ENCODE assay signal across 29 cellular contexts in the genomic region with DNA sequence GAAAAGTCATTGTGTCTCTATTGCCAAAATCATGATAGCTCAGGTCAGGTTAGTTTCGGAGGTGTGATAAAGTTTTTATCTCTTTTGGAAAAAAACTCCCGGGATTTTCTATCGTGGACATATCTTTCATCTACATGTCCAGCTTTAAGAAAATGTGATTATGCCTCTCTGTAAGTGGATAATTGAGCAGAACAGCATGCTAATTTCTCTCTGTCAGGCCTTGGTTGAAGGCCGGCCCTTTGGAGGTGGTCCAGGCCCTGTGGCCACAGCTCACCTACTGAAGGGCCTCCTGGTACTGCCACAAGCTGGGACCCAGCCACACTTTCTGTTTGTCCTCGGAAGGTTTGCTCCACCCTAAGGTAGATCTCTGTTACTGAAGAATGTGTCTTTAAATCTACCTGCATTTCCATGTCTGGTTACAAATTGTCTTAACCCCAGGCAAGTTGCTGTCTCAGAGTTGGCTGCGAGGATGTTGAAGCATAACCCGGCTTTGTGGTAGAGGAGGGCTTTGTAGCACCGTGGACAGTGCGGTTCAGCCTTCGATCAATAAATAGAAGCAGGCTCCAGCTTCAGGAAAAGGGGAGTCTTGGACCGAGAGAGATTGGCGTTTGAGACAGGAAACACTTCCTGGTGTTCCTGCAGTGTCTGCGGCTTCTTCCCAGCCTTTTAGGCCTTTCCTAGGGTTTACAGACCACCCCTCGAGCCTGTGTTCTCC. TPM values are rescaled to one million over a fixed set of nuclear protein-coding genes. Genes with fewer than 3 reads are reported as not detected.
DNase-seq lines count a peak whose midpoint lies in the region; ATAC-seq and TF ChIP-seq lines count a peak whose summit lies in the region.
"Had no signal": no experiment of that assay in that cellular context is flagged by ENCODE, and none has a peak within 500 bp of the region (broad histone marks: within the 10 kb centered on the region; RNA-seq: fewer than 3 reads in every experiment).

No MANE protein-coding gene starts in this region.

- no peak overlapping the region for H3K9ac ChIP-seq in Karpas-422 (ENCODE audit: low read length)
- H3K9ac ChIP-seq: BLaER1 treated with 17β-estradiol and CSF1 and Interleukin-3, amounts not matched to agents 10 nM and 100 nM; neural progenitor cell had no signal

- H4K20me1 ChIP-seq in Karpas-422 (ENCODE audit: insufficient read depth, low read depth, low read length) = no peaks in the 10 kb centered on the region
- H4K20me1 ChIP-seq: BLaER1 treated with 17β-estradiol and CSF1 and Interleukin-3, amounts not matched to agents 10 nM and 100 nM had no signal

- POLR2A ChIA-PET in RWPE1 (lab: Yijun Ruan, JAX; ENCODE audit: low non-redundant PET) = no interaction called here
- POLR2A ChIA-PET in activated CD4-positive, alpha-beta memory T cell treated with anti-CD3 and anti-CD28 coated beads for 36 hours (lab: Charles Lee) = no interaction called here

- no peak for TF ChIP-seq CTCF in RWPE1 (conservative IDR thresholded peaks at IDR 0.05; ENCODE audit: low read depth)
- no peak for TF ChIP-seq CTCF in left lung (IDR thresholded peaks at IDR 0.05)
- TF ChIP-seq CTCF in prostate gland (IDR thresholded peaks at IDR 0.05) = no peak

- H3K9me3 Mint-ChIP-seq in activated CD4-positive, alpha-beta memory T cell treated with anti-CD3 and anti-CD28 coated beads for 36 hours = no peaks in the 10 kb centered on the region
- H3K9me3 Mint-ChIP-seq: activated CD8-positive, alpha-beta T cell treated with anti-CD3 and anti-CD28 coated beads for 36 hours; activated naive CD4-positive, alpha-beta T cell treated with anti-CD3 and anti-CD28 coated beads for 36 hours; brain; neural progenitor cell had no signal

- no peak overlapping the region for H3K4me2 ChIP-seq in Karpas-422 (ENCODE audit: low read depth, low read length, poor library complexity, severe bottlenecking)
- H3K4me2 ChIP-seq: BLaER1 treated with 17β-estradiol and CSF1 and Interleukin-3, amounts not matched to agents 10 nM and 100 nM; neural progenitor cell had no signal

- H3K9me3 ChIP-seq in Karpas-422 (ENCODE audit: low read length) = no peaks in the 10 kb centered on the region
- no peaks in the 10 kb centered on the region for H3K9me3 ChIP-seq in left lung
- H3K9me3 ChIP-seq in prostate gland = no peaks in the 10 kb centered on the region
- H3K9me3 ChIP-seq: heart right ventricle, transverse colon had no signal

- H3K27ac Mint-ChIP-seq in activated CD4-positive, alpha-beta memory T cell treated with anti-CD3 and anti-CD28 coated beads for 36 hours = no peak overlapping the region
- H3K27ac Mint-ChIP-seq: activated CD8-positive, alpha-beta T cell treated with anti-CD3 and anti-CD28 coated beads for 36 hours; activated naive CD4-positive, alpha-beta T cell treated with anti-CD3 and anti-CD28 coated beads for 36 hours; neural progenitor cell had no signal

- no peaks in the 10 kb centered on the region for H3K4me1 Mint-ChIP-seq in activated CD4-positive, alpha-beta memory T cell treated with anti-CD3 and anti-CD28 coated beads for 36 hours (ENCODE audit: low read depth)

- H3K4me1 ChIP-seq in Karpas-422 (ENCODE audit: low read length) (no peaks in the 10 kb centered on the region), left lung (peaks cover 38% of the 10 kb centered on the region in 2 donors), prostate gland (replicated peaks) (peaks cover 8% of the 10 kb centered on the region)
- H3K4me1 ChIP-seq: BLaER1 treated with 17β-estradiol and CSF1 and Interleukin-3, amounts not matched to agents 10 nM and 100 nM had no signal

- no peaks in the 10 kb centered on the region for H3K27me3 Mint-ChIP-seq in activated CD4-positive, alpha-beta memory T cell treated with anti-CD3 and anti-CD28 coated beads for 36 hours

- ATAC-seq in left lung (peak; percentile 49), GM18502 (IDR thresholded peaks at IDR 0.05; ENCODE audit: poor library complexity, unreplicated experiment) (no peak)
- ATAC-seq: activated CD8-positive, alpha-beta T cell treated with anti-CD3 and anti-CD28 coated beads for 36 hours; heart right ventricle; PC-3; Right ventricle myocardium inferior; sciatic nerve had no signal

- H3K27me3 ChIP-seq in Karpas-422 (ENCODE audit: low read length) (peaks cover 8% of the 10 kb centered on the region; the same call in 1 of the 2 replicates), left lung (no peaks in the 10 kb centered on the region), prostate gland (replicated peaks; ENCODE audit: insufficient read depth) (no peaks in the 10 kb centered on the region)
- H3K27me3 ChIP-seq: BLaER1 treated with 17β-estradiol and CSF1 and Interleukin-3, amounts not matched to agents 10 nM and 100 nM; heart right ventricle; neural progenitor cell; transverse colon had no signal

- TF ChIP-seq POLR2A in prostate gland (IDR thresholded peaks at IDR 0.05) = no peak

- DNase-seq in Karpas-422 = no peak
- no peak for DNase-seq in RWPE1 (ENCODE audit: low spot score)
- DNase-seq in left lung = no peak
- peak; percentile 18 for DNase-seq in prostate gland (ENCODE audit: low spot score)
- no peak for DNase-seq in UCSD-AML1 (lab: John Stamatoyannopoulos, UW; ENCODE audit: unreplicated experiment)
- DNase-seq in activated CD4-positive, alpha-beta memory T cell treated with anti-CD3 and anti-CD28 coated beads for 36 hours = no peak
- no peak for DNase-seq in LoVo (ENCODE audit: low spot score)
- DNase-seq: activated CD8-positive, alpha-beta memory T cell treated with anti-CD3 and anti-CD28 coated beads, Interleukin-2, amount 50 U/mL, for 48 hours; activated CD8-positive, alpha-beta T cell treated with anti-CD3 and anti-CD28 coated beads for 36 hours; activated naive CD4-positive, alpha-beta T cell treated with anti-CD3 and anti-CD28 coated beads for 36 hours; HCEC 1CT; heart right ventricle; IMR-90; NCI-H1048; NCI-H187 treated with DMSO at 0.1 percent for 48 hours; NCI-H2171; NCI-H510A; NK-92 treated with Interleukin-12 subunit alpha and Interleukin-12 subunit beta, amount 100 ng/mL, for 24 hours; PC-3; stimulated activated CD4-positive, alpha-beta T cell treated with anti-CD3 and anti-CD28 coated beads, Interleukin-4, amount 100 ng/mL, for 1 hour; transverse colon had no signal

- no peaks in the 10 kb centered on the region for H3K9me2 ChIP-seq in Karpas-422 (replicated peaks; ENCODE audit: insufficient read depth, low read length)

- CTCF ChIA-PET in RWPE1 (lab: Yijun Ruan, JAX) = interaction anchor here (0.8 kb wide), 1 partner anchor 122 kb away, joined by 3 read pairs; no protein-coding TSS in a partner anchor
- CTCF ChIA-PET in activated CD4-positive, alpha-beta memory T cell treated with anti-CD3 and anti-CD28 coated beads for 36 hours (lab: Charles Lee) = interaction anchor here (0.6 to 1.2 kb wide), 2 partner anchors 92 to 658 kb away, joined by 3 read pairs; no protein-coding TSS in a partner anchor

- H3K27ac ChIP-seq in Karpas-422 (ENCODE audit: low read length) (no peak overlapping the region), RWPE1 (peak overlapping the region; percentile 11; the same call in 1 of the 2 replicates), left lung (peak overlapping the region in 1 of 2 donors; percentile 3), prostate gland (no peak overlapping the region)
- H3K27ac ChIP-seq: BLaER1 treated with 17β-estradiol and CSF1 and Interleukin-3, amounts not matched to agents 10 nM and 100 nM; neural progenitor cell; transverse colon had no signal

- whole genome bisulfite sequencing in prostate gland = 48% methylated on average over 14 of the region's 14 CpGs

- intact Hi-C loops in left lung (cut with DNase I) (no loop called here), prostate gland (cut with DNase I) (no loop called here)
- intact Hi-C loops in activated CD4-positive, alpha-beta memory T cell treated with anti-CD3 and anti-CD28 coated beads for 36 hours (cut with micrococcal nuclease) = no loop called here

- no peaks in the 10 kb centered on the region for H3K79me2 ChIP-seq in Karpas-422 (ENCODE audit: low read length)

- no peak overlapping the region for H3K4me3 Mint-ChIP-seq in activated CD4-positive, alpha-beta memory T cell treated with anti-CD3 and anti-CD28 coated beads for 36 hours
- H3K4me3 Mint-ChIP-seq: activated CD8-positive, alpha-beta T cell treated with anti-CD3 and anti-CD28 coated beads for 36 hours; activated naive CD4-positive, alpha-beta T cell treated with anti-CD3 and anti-CD28 coated beads for 36 hours; brain; neural progenitor cell had no signal

- H3K36me3 Mint-ChIP-seq in activated CD4-positive, alpha-beta memory T cell treated with anti-CD3 and anti-CD28 coated beads for 36 hours = no peaks in the 10 kb centered on the region

- 0 out of 2 replicates have a peak overlapping the region, but pooled peaks have one; percentile 15 for H2AFZ ChIP-seq in Karpas-422 (ENCODE audit: low read length)
- H2AFZ ChIP-seq: neural progenitor cell had no signal

- H3K4me3 ChIP-seq in Karpas-422 (ENCODE audit: low read length) (no peak overlapping the region), left lung (no peak overlapping the region), prostate gland (no peak overlapping the region)
- H3K4me3 ChIP-seq: BLaER1 treated with 17β-estradiol and CSF1 and Interleukin-3, amounts not matched to agents 10 nM and 100 nM; heart right ventricle; lung; neural progenitor cell; transverse colon had no signal

- H3K36me3 ChIP-seq in Karpas-422 (ENCODE audit: insufficient read depth, low read length) = no peaks in the 10 kb centered on the region
- no peaks in the 10 kb centered on the region for H3K36me3 ChIP-seq in left lung
- no peaks in the 10 kb centered on the region for H3K36me3 ChIP-seq in prostate gland
- H3K36me3 ChIP-seq: BLaER1 treated with 17β-estradiol and CSF1 and Interleukin-3, amounts not matched to agents 10 nM and 100 nM; heart right ventricle; neural progenitor cell; transverse colon had no signal

RNA-seq across cellular contexts. Expression of gene TCF7L1, which starts 25.5 kb away (rescaled TPM):
- not detected in 2 replicates for total RNA-seq in Karpas-422 (2014; rRNA removed; shearing (Covaris generic); ENCODE audit: low replicate concordance)
- total RNA-seq in left lung = 10 to 100 TPM; 16.4 to 17.7 TPM
- 1 to 10 TPM; 2.6 to 7.0 TPM for total RNA-seq in prostate gland
- under 1 TPM in 1 of 2 experiments, not detected in 1; 0.07 TPM for total RNA-seq in activated CD4-positive, alpha-beta memory T cell treated with anti-CD3 and anti-CD28 coated beads for 36 hours
- total RNA-seq: activated CD8-positive, alpha-beta T cell treated with anti-CD3 and anti-CD28 coated beads for 36 hours; T-helper 2 cell treated with Interferon-gamma antibody and Interleukin-4, amounts not matched to agents 100 ng/mL and 5 ng/mL, for 36 hours had no signal
